ENCODE assay signal across 9 cellular contexts in the genomic region with DNA sequence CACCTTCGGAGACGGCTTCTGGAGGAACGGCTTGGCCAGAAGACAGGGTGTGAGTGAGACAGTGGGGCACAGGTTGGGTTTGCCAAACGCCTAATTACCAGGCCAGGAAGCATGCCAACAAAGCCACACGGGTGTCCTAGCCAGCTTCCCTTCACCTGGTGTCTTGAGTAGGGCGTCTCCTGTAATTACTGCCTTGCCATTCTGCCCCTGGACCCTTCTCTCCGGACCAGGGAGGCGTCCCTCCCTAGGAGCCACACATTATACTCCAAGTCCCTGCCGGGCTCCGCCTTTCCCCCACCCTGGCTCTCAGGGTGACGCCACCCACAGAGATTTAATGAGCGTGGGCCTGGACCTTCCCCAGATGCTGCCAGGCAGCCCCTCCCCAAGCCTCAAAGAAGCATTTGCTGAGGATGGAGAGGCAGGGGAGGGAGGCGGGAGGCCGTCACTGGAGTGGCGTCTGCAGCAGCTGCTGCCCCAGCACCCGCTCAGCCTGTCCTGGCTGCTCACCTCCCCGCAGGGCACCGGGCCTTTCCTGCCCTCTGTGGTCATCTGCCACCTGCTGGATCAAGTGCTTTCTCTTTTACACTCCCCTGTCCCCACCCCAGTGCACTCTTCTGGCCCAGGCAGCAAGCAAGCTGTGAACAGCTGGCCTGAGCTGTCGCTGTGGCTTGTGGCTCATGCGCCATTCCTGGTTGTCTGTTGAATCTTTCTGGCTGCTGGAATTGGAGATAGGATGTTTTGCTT. TPM values are rescaled to one million over a fixed set of nuclear protein-coding genes. Genes with fewer than 3 reads are reported as not detected.
DNase-seq lines count a peak whose midpoint lies in the region; ATAC-seq and TF ChIP-seq lines count a peak whose summit lies in the region.
"Had no signal": no experiment of that assay in that cellular context is flagged by ENCODE, and none has a peak within 500 bp of the region (broad histone marks: within the 10 kb centered on the region; RNA-seq: fewer than 3 reads in every experiment).

No MANE protein-coding gene starts in this region.

- H2AFZ ChIP-seq in neural progenitor cell (replicated peaks): no peak overlapping the region

- H3K4me1 Mint-ChIP-seq in neural progenitor cell: peaks cover 10% of the 10 kb centered on the region

- no peak overlapping the region for H3K9ac ChIP-seq in neural progenitor cell

- no peaks in the 10 kb centered on the region for H3K36me3 ChIP-seq in neural progenitor cell

- H3K4me3 Mint-ChIP-seq in neural progenitor cell: no peak overlapping the region

- peaks cover 7% of the 10 kb centered on the region for H3K4me1 ChIP-seq in neural progenitor cell

- no peak overlapping the region for H3K27ac ChIP-seq in neural progenitor cell
- H3K27ac ChIP-seq: suprapubic skin had no signal

- H3K79me2 ChIP-seq in neural progenitor cell (ENCODE audit: low read depth): no peaks in the 10 kb centered on the region

- no peaks in the 10 kb centered on the region for H3K9me3 Mint-ChIP-seq in neural progenitor cell

- no peak overlapping the region for H3K27ac Mint-ChIP-seq in neural progenitor cell

- no peak overlapping the region for H3K4me2 ChIP-seq in neural progenitor cell

- no peak overlapping the region for H3K4me3 ChIP-seq in choroid plexus epithelial cell (ENCODE audit: low read depth, low read length)
- H3K4me3 ChIP-seq in neural progenitor cell: no peak overlapping the region
- H3K4me3 ChIP-seq: suprapubic skin had no signal

- H3K27me3 Mint-ChIP-seq in neural progenitor cell (ENCODE audit: insufficient read depth, low read depth): peaks cover 5% of the 10 kb centered on the region

- DNase-seq in DMS53 (lab: John Stamatoyannopoulos, UW) (peak; percentile 85), NCI-H2029 (lab: John Stamatoyannopoulos, UW) (peak; percentile 23), choroid plexus epithelial cell (ENCODE audit: low read depth) (peak; percentile 72), neural progenitor cell (ENCODE audit: low spot score) (peak; percentile 47), midbrain (lab: John Stamatoyannopoulos, UW) (no peak), COLO829 (ENCODE audit: low spot score) (no peak), kidney glomerular epithelial cell (lab: John Stamatoyannopoulos, UW) (no peak)

- no peaks in the 10 kb centered on the region for H4K20me1 ChIP-seq in neural progenitor cell (ENCODE audit: low read depth)

- H3K27me3 ChIP-seq in neural progenitor cell: no peaks in the 10 kb centered on the region
- H3K27me3 ChIP-seq: suprapubic skin had no signal

- H3K9me3 ChIP-seq in neural progenitor cell (ENCODE audit: low read depth): no peaks in the 10 kb centered on the region
- H3K9me3 ChIP-seq: suprapubic skin had no signal

- H3F3A ChIP-seq in neural progenitor cell (ENCODE audit: low read depth): no peaks in the 10 kb centered on the region

- TF ChIP-seq CTCF in choroid plexus epithelial cell (conservative IDR thresholded peaks at IDR 0.05; ENCODE audit: low read depth, low read length) (peak; percentile 40), neural progenitor cell (IDR thresholded peaks at IDR 0.05) (peak; percentile 25)

- no peak for ATAC-seq in activated CD4-positive, CD25-positive, alpha-beta regulatory T cell treated with anti-CD3 and anti-CD28 coated beads, Interleukin-2, amount 50 U/mL, for 24 hours

- peaks cover 7% of the 10 kb centered on the region for H3K36me3 Mint-ChIP-seq in neural progenitor cell

RNA-seq across cellular contexts. Expression of a gene that starts 20.7 kb away (rescaled TPM):
- total RNA-seq in neural progenitor cell (ENCODE audit: low replicate concordance): 1.3 and 3.7 TPM in 2 replicates

Comparison
In these comparisons a context has a peak if more than half of its experiments do, and no peak if none do; other contexts are left out.
1. DNase-seq: peak in DMS53 (single experiment), NCI-H2029 (single experiment), choroid plexus epithelial cell (single experiment) and neural progenitor cell (single experiment); none in midbrain (single experiment), COLO829 (single experiment) and kidney glomerular epithelial cell (single experiment).